ENCODE assay signal across 8 cellular contexts in the genomic region with DNA sequence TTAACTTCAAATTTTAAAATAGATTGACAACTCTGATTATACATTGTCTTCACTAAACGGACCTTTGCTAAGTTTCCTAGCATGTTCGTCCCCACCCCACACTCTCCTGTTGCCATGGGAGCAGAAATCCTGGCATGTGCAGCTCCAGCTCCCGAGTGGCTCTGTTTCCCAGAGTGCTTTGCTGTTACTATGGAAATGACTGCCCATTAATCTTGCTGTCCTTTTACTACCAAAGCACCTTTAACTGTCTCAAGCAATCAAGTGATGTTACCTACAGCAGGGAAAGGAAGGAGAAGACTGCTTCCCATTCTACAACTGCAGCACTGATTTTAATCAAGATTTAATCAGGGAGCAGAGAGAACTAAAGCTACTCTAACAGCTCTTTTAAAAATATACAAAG.
DNase-seq lines count a peak whose midpoint lies in the region; ATAC-seq and TF ChIP-seq lines count a peak whose summit lies in the region.

No MANE protein-coding gene starts in this region.

- H3K4me3 ChIP-seq in hepatocyte = no peak overlapping the region
- H3K4me3 ChIP-seq in testis = no peak overlapping the region

- H3K4me2 ChIP-seq in hepatocyte = peak overlapping the region; percentile 16

- no peaks in the 10 kb centered on the region for H3K9me2 ChIP-seq in hepatocyte (replicated peaks; ENCODE audit: insufficient read depth)

- peaks cover 2% of the 10 kb centered on the region; the same call in 1 of the 2 replicates for H3K27me3 Mint-ChIP-seq in HFFc6 (ENCODE audit: insufficient read depth)

- ATAC-seq in GM18861 (IDR thresholded peaks at IDR 0.05; ENCODE audit: unreplicated experiment) = no peak

- H3K9me3 ChIP-seq in hepatocyte (ENCODE audit: low read depth) (no peaks in the 10 kb centered on the region), testis (no peaks in the 10 kb centered on the region)

- H3K4me3 Mint-ChIP-seq in HFFc6 = peak overlapping the region; percentile 58

- 0 out of 2 replicates have a peak, but pooled peaks cover 9% of the 10 kb centered on the region for H3K4me1 Mint-ChIP-seq in HFFc6 (ENCODE audit: low read depth)

- H3K27ac ChIP-seq in hepatocyte (no peak overlapping the region), testis (no peak overlapping the region)

- peaks cover 4% of the 10 kb centered on the region for H3K27me3 ChIP-seq in hepatocyte
- H3K27me3 ChIP-seq in testis = no peaks in the 10 kb centered on the region

- no peak for TF ChIP-seq POLR2A in testis (IDR thresholded peaks at IDR 0.05)

- no peaks in the 10 kb centered on the region for H3K79me2 ChIP-seq in hepatocyte

- DNase-seq in AG20443 (ENCODE audit: low spot score) (peak; percentile 61), HFFc6 (peak; percentile 4), SHP77 treated with DMSO at 0.1 percent for 48 hours (lab: John Stamatoyannopoulos, UW) (peak; percentile 59), hepatocyte (ENCODE audit: low spot score) (peak; percentile 66), testis (peak; percentile 27)
- no peak for DNase-seq in effector CD8-positive, alpha-beta T cell (lab: John Stamatoyannopoulos, UW)
- DNase-seq in NK-92 treated with Interleukin-12 subunit alpha and Interleukin-12 subunit beta, amount 100 ng/mL, for 24 hours (lab: John Stamatoyannopoulos, UW) = no peak

- H3K4me1 ChIP-seq in hepatocyte (ENCODE audit: insufficient read depth) = no peaks in the 10 kb centered on the region
- no peaks in the 10 kb centered on the region for H3K4me1 ChIP-seq in testis

- no peaks in the 10 kb centered on the region for H3K36me3 ChIP-seq in hepatocyte (replicated peaks; ENCODE audit: insufficient read depth, low read depth)
- no peaks in the 10 kb centered on the region for H3K36me3 ChIP-seq in testis (ENCODE audit: low read depth, missing control alignments)

- no peaks in the 10 kb centered on the region for H4K20me1 ChIP-seq in hepatocyte (ENCODE audit: insufficient read depth, poor library complexity, severe bottlenecking)

- intact Hi-C loops in testis (cut with DNase I; ENCODE audit: low total_unique reads) = no loop called here

- no peak overlapping the region for H3K27ac Mint-ChIP-seq in HFFc6

- WGBS in hepatocyte (ENCODE audit: low lambda C conversion rate, missing lambda C conversion rate) = 4% methylated on average over 3 of the region's 3 CpGs
- WGBS in testis, 2 donors = 18 to 25% methylated on average over 3 of the region's 3 CpGs

- H3K9me3 Mint-ChIP-seq in HFFc6 = no peaks in the 10 kb centered on the region

- no peaks in the 10 kb centered on the region for H3K36me3 Mint-ChIP-seq in HFFc6 (ENCODE audit: low read depth)

- TF ChIP-seq CTCF in HFFc6 (IDR thresholded peaks at IDR 0.05) = no peak
- TF ChIP-seq CTCF in hepatocyte (IDR thresholded peaks at IDR 0.05; ENCODE audit: poor library complexity) = no peak
- no peak for TF ChIP-seq CTCF in testis (IDR thresholded peaks at IDR 0.05)

- H2AFZ ChIP-seq in hepatocyte = no peak overlapping the region

Comparison
In these comparisons a context has a peak if more than half of its experiments do, and no peak if none do; other contexts are left out.
1. DNase-seq: peak in AG20443 (single experiment), HFFc6 (single experiment), SHP77 treated with DMSO at 0.1 percent for 48 hours (single experiment), hepatocyte (single experiment) and testis (single experiment); none in effector CD8-positive, alpha-beta T cell (single experiment) and NK-92 treated with Interleukin-12 subunit alpha and Interleukin-12 subunit beta, amount 100 ng/mL, for 24 hours (single experiment).